In genomic region chr2:173855686-173856085, GRCh38 we compare ENCODE assay signal across 21 cellular contexts.
DNase-seq lines count a peak whose midpoint lies in the region; TF ChIP-seq lines count a peak whose summit lies in the region.
"Had no signal": no experiment of that assay in that cellular context is flagged by ENCODE, and none has a peak within 500 bp of the region (broad histone marks: within the 10 kb centered on the region; RNA-seq: fewer than 3 reads in every experiment).

No MANE protein-coding gene starts in this region.

- H3K4me1 ChIP-seq in ascending aorta (peaks cover 0 to 24% of the 10 kb centered on the region in 2 donors), neural progenitor cell (no peaks in the 10 kb centered on the region), HAP-1 (no peaks in the 10 kb centered on the region)
- H3K4me1 ChIP-seq: Caco-2 had no signal

- no peaks in the 10 kb centered on the region for H3K36me3 Mint-ChIP-seq in neural progenitor cell

- H3K4me3 ChIP-seq in AG04449 (ENCODE audit: low read depth, low read length) (no peak overlapping the region), ascending aorta (no peak overlapping the region), neural progenitor cell (no peak overlapping the region), HAP-1 (no peak overlapping the region)
- H3K4me3 ChIP-seq: GM23338 had no signal

- H3K36me3 ChIP-seq in ascending aorta = no peaks in the 10 kb centered on the region
- no peaks in the 10 kb centered on the region for H3K36me3 ChIP-seq in neural progenitor cell
- H3K36me3 ChIP-seq in HAP-1 (replicated peaks) = no peaks in the 10 kb centered on the region

- in situ Hi-C loops in HAP-1 (cut with MboI; ENCODE audit: low sequenced_read_pairs) = no loop called here

- H3K27me3 ChIP-seq in ascending aorta (no peaks in the 10 kb centered on the region), neural progenitor cell (no peaks in the 10 kb centered on the region), HAP-1 (ENCODE audit: low read depth) (no peaks in the 10 kb centered on the region)

- H3K27ac Mint-ChIP-seq in neural progenitor cell = no peak overlapping the region
- H3K27ac Mint-ChIP-seq: B cell; CD4-positive, alpha-beta T cell; GM23338 had no signal

- intact Hi-C loops in ascending aorta (cut with DNase I) = loop anchor here (2.0 kb wide), 1 partner anchor 109 kb away; the partner anchor contains the start of gene SP3
- intact Hi-C loops in cardiac septum (cut with DNase I) = no loop called here

- no peak overlapping the region for H3K4me2 ChIP-seq in neural progenitor cell
- H3K4me2 ChIP-seq: GM23338 had no signal

- peak overlapping the region; percentile 58 for H2AFZ ChIP-seq in neural progenitor cell (replicated peaks)
- H2AFZ ChIP-seq: GM23338 had no signal

- no peak overlapping the region for H3K9ac ChIP-seq in neural progenitor cell

- no peak for TF ChIP-seq CTCF in AG04449 (IDR thresholded peaks at IDR 0.05; ENCODE audit: insufficient read depth, low read length, missing control alignments)
- TF ChIP-seq CTCF in ascending aorta (IDR thresholded peaks at IDR 0.05) = no peak
- TF ChIP-seq CTCF in neural progenitor cell (IDR thresholded peaks at IDR 0.05) = no peak

- H3K27ac ChIP-seq in ascending aorta (peak overlapping the region; percentile 59 to 77), neural progenitor cell (no peak overlapping the region)

- H3F3A ChIP-seq in neural progenitor cell (ENCODE audit: low read depth) = no peaks in the 10 kb centered on the region

- CTCF ChIA-PET in AG04449 (lab: Yijun Ruan, JAX) = interaction anchor here (1.1 kb wide), 1 partner anchor 29 kb away, joined by 3 read pairs; no protein-coding TSS in a partner anchor

- peaks cover 5% of the 10 kb centered on the region for H3K27me3 Mint-ChIP-seq in neural progenitor cell (ENCODE audit: insufficient read depth, low read depth)

- H3K4me1 Mint-ChIP-seq in neural progenitor cell = peaks cover 10% of the 10 kb centered on the region

- H3K9me3 Mint-ChIP-seq in neural progenitor cell = peaks cover 4% of the 10 kb centered on the region
- H3K9me3 Mint-ChIP-seq: CD4-positive, alpha-beta T cell; GM23338 had no signal

- POLR2A ChIA-PET in AG04449 (lab: Yijun Ruan, JAX) = no interaction called here

- no peaks in the 10 kb centered on the region for H3K79me2 ChIP-seq in neural progenitor cell (ENCODE audit: low read depth)

- no peaks in the 10 kb centered on the region for H3K9me3 ChIP-seq in ascending aorta
- H3K9me3 ChIP-seq in neural progenitor cell (ENCODE audit: low read depth) = no peaks in the 10 kb centered on the region
- H3K9me3 ChIP-seq in HAP-1 = no peaks in the 10 kb centered on the region
- H3K9me3 ChIP-seq: Caco-2 had no signal

- DNase-seq in AG04449 (ENCODE audit: low read depth, low spot score) (peak; percentile 3), ascending aorta (ENCODE audit: low spot score in 2 of 2) (no peak), fibroblast of gingiva (ENCODE audit: low read depth) (peak; percentile 9), neural progenitor cell (ENCODE audit: low spot score) (no peak), HK-2 (ENCODE audit: unreplicated experiment) (no peak), cardiac septum (ENCODE audit: low spot score) (no peak), HAP-1 (ENCODE audit: low spot score in 2 of 2) (no peak)
- no peak for DNase-seq in central memory CD4-positive, alpha-beta T cell
- DNase-seq: 8988T; Caco-2; CD4-positive, alpha-beta T cell; KG1; NCI-H1417 treated with DMSO at 0.1 percent for 48 hours; NCI-H187 treated with DMSO at 0.1 percent for 48 hours; NCI-H226; NCI-H524; PC-3; RPMI8226; SIG-M5 had no signal

- no peaks in the 10 kb centered on the region for H4K20me1 ChIP-seq in neural progenitor cell (ENCODE audit: low read depth)

- no peak overlapping the region for H3K4me3 Mint-ChIP-seq in neural progenitor cell
- H3K4me3 Mint-ChIP-seq: B cell; CD4-positive, alpha-beta T cell; GM23338 had no signal

Comparison
In these comparisons a context has a peak if more than half of its experiments do, and no peak if none do; other contexts are left out.
1. DNase-seq: peak in AG04449 (single experiment) and fibroblast of gingiva (single experiment); none in ascending aorta (0 of 2), neural progenitor cell (single experiment), central memory CD4-positive, alpha-beta T cell (single experiment), HK-2 (single experiment), cardiac septum (single experiment) and HAP-1 (0 of 2).